In the genomic region with DNA sequence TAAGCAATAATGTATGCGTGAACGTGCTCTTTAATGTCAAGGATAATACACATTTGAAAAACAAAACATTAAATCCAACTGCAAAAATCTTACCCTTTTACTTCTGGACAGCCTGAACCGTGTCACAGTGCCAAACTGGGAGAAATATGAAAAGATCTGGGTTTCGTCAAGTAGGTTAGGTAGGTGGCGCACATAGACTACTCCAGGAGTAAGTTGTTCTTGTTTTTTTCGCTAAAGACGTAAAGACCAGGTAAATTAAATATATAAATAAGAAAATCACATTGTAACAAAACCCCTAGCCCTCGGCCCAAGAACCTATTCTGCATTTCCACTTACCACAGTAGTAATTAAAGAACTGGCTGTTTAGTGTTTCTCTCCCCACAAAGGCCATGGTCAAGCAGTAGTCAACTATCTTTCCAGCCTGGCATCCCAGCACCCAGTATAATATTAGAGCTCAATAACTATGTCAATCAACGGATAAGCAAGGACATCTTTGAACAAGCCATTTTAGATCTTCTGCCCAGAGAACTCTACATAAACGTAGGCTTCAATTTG, we compare ENCODE assay signal across 8 cellular contexts. TPM values are rescaled to one million over a fixed set of nuclear protein-coding genes. Genes with fewer than 3 reads are reported as not detected.
DNase-seq lines count a peak whose midpoint lies in the region; ATAC-seq and TF ChIP-seq lines count a peak whose summit lies in the region.

No MANE protein-coding gene starts in this region.

- H3K27ac Mint-ChIP-seq in chondrocyte (ENCODE audit: unreplicated experiment) = peak overlapping the region; percentile 93
- peak overlapping the region; percentile 97 to 98 (median 98) for H3K27ac Mint-ChIP-seq in naive B cell

- H3K27me3 Mint-ChIP-seq in chondrocyte (ENCODE audit: low read depth) (no peaks in the 10 kb centered on the region), naive B cell (no peaks in the 10 kb centered on the region)

- ATAC-seq in naive B cell (ENCODE audit: low read depth in 2 of 2) (no peak), HG03039 (IDR thresholded peaks at IDR 0.05; ENCODE audit: unreplicated experiment) (no peak), GM21723 (IDR thresholded peaks at IDR 0.05; ENCODE audit: unreplicated experiment) (no peak)

- peaks cover 11% of the 10 kb centered on the region for H3K36me3 Mint-ChIP-seq in chondrocyte (ENCODE audit: low read depth)
- H3K36me3 Mint-ChIP-seq in naive B cell = peaks cover 6 to 14% of the 10 kb centered on the region in 2 donors

- no peaks in the 10 kb centered on the region for H3K9me3 Mint-ChIP-seq in chondrocyte (ENCODE audit: low read depth)
- H3K9me3 Mint-ChIP-seq in naive B cell = peaks cover 0 to 2% (median 0%) of the 10 kb centered on the region in 7 donors

- TF ChIP-seq CTCF in GM12872 (IDR thresholded peaks at IDR 0.05; ENCODE audit: insufficient read depth, low read depth, low read length) (peak; percentile 20; the same call in 1 of the 3 replicates), chondrocyte (IDR thresholded peaks at IDR 0.05) (peak; percentile 55)

- peak; percentile 23 for DNase-seq in NCI-H2196 treated with DMSO at 0.1 percent for 48 hours (lab: John Stamatoyannopoulos, UW; ENCODE audit: unreplicated experiment)
- DNase-seq in chondrocyte (ENCODE audit: low spot score) = no peak
- DNase-seq in naive B cell = no peak
- no peak for DNase-seq in medulla oblongata (ENCODE audit: extremely low spot score)
- DNase-seq in T1000 (lab: John Stamatoyannopoulos, UW) = no peak

- H3K4me3 Mint-ChIP-seq in chondrocyte (ENCODE audit: unreplicated experiment) = peak overlapping the region; percentile 93
- peak overlapping the region; percentile 97 to 100 (median 98) for H3K4me3 Mint-ChIP-seq in naive B cell

- peaks cover 13% of the 10 kb centered on the region for H3K4me1 Mint-ChIP-seq in chondrocyte (ENCODE audit: low read depth)
- H3K4me1 Mint-ChIP-seq in naive B cell = peaks cover 32 to 51% (median 45%) of the 10 kb centered on the region in 3 donors

RNA-seq across cellular contexts. Expression of gene NIFK, which starts 1.1 kb away (rescaled TPM):
- total RNA-seq in chondrocyte = 35.5 to 40.5 TPM (median 39.8 TPM) in 3 replicates
- polyA plus RNA-seq in naive B cell (ENCODE audit: low read depth in 6 of 6) = 10 to 100 TPM; 42.7 to 82.6 (median 67.2) TPM

RNA-seq across cellular contexts. Expression of gene TSN, which starts 19.9 kb away (rescaled TPM):
- 51.1 to 61.6 TPM (median 57.1 TPM) in 3 replicates for total RNA-seq in chondrocyte
- 100 to 1,000 TPM in 1 of 6 donors, 10 to 100 TPM in 5; 81.3 to 116 (median 85.6) TPM for polyA plus RNA-seq in naive B cell (ENCODE audit: low read depth in 6 of 6)
